ENCODE assay signal across 11 cellular contexts in genomic region chr17:63356275-63356905, GRCh38.
A peak's percentile ranks its signal among the peaks of the same experiment; 100 is the strongest.
DNase-seq lines count a peak whose midpoint lies in the region; ATAC-seq and TF ChIP-seq lines count a peak whose summit lies in the region.
"Had no signal": no experiment of that assay in that cellular context is flagged by ENCODE, and none has a peak within 500 bp of the region (broad histone marks: within the 10 kb centered on the region; RNA-seq: fewer than 3 reads in every experiment).

No MANE protein-coding gene starts in this region.

- ATAC-seq in GM19397 (IDR thresholded peaks at IDR 0.05; ENCODE audit: unreplicated experiment) = no peak
- ATAC-seq in GM18870 (IDR thresholded peaks at IDR 0.05; ENCODE audit: unreplicated experiment) = no peak

- H3K9me3 ChIP-seq in esophagus muscularis mucosa = no peaks in the 10 kb centered on the region
- no peaks in the 10 kb centered on the region for H3K9me3 ChIP-seq in osteoblast (ENCODE audit: low read depth, low read length)

- H3K27ac ChIP-seq in RWPE1 (no peak overlapping the region), esophagus muscularis mucosa (replicated peaks in 1 of 4) (peak overlapping the region; percentile 29 to 55 (median 44)), osteoblast (ENCODE audit: low read depth, low read length) (peak overlapping the region; percentile 85)
- H3K27ac ChIP-seq: PC-9 had no signal

- H3K4me3 ChIP-seq in esophagus muscularis mucosa = no peak overlapping the region
- H3K4me3 ChIP-seq in osteoblast (ENCODE audit: insufficient read depth, low read length) = no peak overlapping the region
- H3K4me3 ChIP-seq: PC-9 had no signal

- H3K27me3 ChIP-seq in esophagus muscularis mucosa = no peaks in the 10 kb centered on the region
- H3K27me3 ChIP-seq in osteoblast (ENCODE audit: insufficient read depth, low read length) = no peaks in the 10 kb centered on the region

- no peaks in the 10 kb centered on the region for H3K79me2 ChIP-seq in osteoblast (ENCODE audit: insufficient read depth, low read length)

- TF ChIP-seq CTCF in RWPE1 (conservative IDR thresholded peaks at IDR 0.05; ENCODE audit: low read depth) (no peak), esophagus muscularis mucosa (IDR thresholded peaks at IDR 0.05) (no peak), osteoblast (IDR thresholded peaks at IDR 0.05; ENCODE audit: extremely low read depth, low read depth, low read length) (no peak)

- TF ChIP-seq EP300 in esophagus muscularis mucosa (IDR thresholded peaks at IDR 0.05) = no peak

- intact Hi-C loops in esophagus muscularis mucosa (cut with DNase I) = no loop called here

- H3K4me1 ChIP-seq in esophagus muscularis mucosa (peaks cover 0 to 55% (median 47%) of the 10 kb centered on the region in 4 donors), osteoblast (ENCODE audit: insufficient read depth, low read length) (peaks cover 52% of the 10 kb centered on the region)

- no peak overlapping the region for H2AFZ ChIP-seq in osteoblast (ENCODE audit: low read length)
- H2AFZ ChIP-seq: PC-9 had no signal

- H3K36me3 ChIP-seq in esophagus muscularis mucosa (no peaks in the 10 kb centered on the region), osteoblast (ENCODE audit: insufficient read depth, low read length) (peaks cover 4% of the 10 kb centered on the region)

- 30% methylated on average over 3 of the region's 3 CpGs for WGBS in esophagus muscularis mucosa

- TF ChIP-seq POLR2A in esophagus muscularis mucosa (IDR thresholded peaks at IDR 0.05; ENCODE audit: low read depth) = no peak

- no peaks in the 10 kb centered on the region for H4K20me1 ChIP-seq in osteoblast (ENCODE audit: insufficient read depth, low read length)

- H3K4me2 ChIP-seq in osteoblast (ENCODE audit: insufficient read depth, low read length) = peak overlapping the region; percentile 42
- H3K4me2 ChIP-seq: PC-9 had no signal

- DNase-seq in AG20443 (ENCODE audit: low spot score) = peak; percentile 87
- DNase-seq in RWPE1 (ENCODE audit: low spot score) = peak; percentile 46
- no peak for DNase-seq in esophagus muscularis mucosa (ENCODE audit: extremely low spot score)
- peak; percentile 62 for DNase-seq in osteoblast (ENCODE audit: insufficient read length, low spot score, missing footprints)
- no peak for DNase-seq in cerebellar cortex (ENCODE audit: low spot score)
- no peak for DNase-seq in GDM1 (lab: John Stamatoyannopoulos, UW)
- DNase-seq: effector CD4-positive, alpha-beta T cell; PC-9; stimulated activated CD4-positive, alpha-beta T cell treated with anti-CD3 and anti-CD28 coated beads, Interleukin-4, amount 100 ng/mL, for 1 hour had no signal

- CTCF ChIA-PET in RWPE1 (lab: Yijun Ruan, JAX) = no interaction called here

- POLR2A ChIA-PET in RWPE1 (lab: Yijun Ruan, JAX; ENCODE audit: low non-redundant PET) = no interaction called here

Comparison
In these comparisons a context has a peak if more than half of its experiments do, and no peak if none do; other contexts are left out.
1. DNase-seq: peak in AG20443 (single experiment), RWPE1 (single experiment) and osteoblast (single experiment); none in esophagus muscularis mucosa (single experiment), cerebellar cortex (single experiment) and GDM1 (single experiment).